Comparison of ENCODE assay signal across 8 cellular contexts in the genomic region with DNA sequence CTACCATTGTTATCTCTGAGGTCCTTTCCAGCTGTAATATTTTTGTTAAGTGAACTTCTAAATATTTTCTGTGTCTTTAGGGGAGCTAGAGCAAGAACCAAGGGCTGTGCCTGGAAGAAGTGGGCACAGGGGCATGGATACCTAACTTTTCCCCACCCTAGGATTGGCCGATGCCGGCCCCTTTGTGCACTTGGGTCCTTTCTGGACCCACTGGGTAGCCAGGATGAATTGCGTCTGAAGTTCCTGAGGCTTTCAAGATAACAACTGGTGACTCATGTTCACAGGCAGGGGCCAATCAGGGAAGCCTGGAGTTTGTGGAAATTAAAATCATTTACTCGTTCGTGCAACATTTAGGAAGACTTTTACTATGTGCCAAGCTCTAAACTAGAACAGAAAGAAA. TPM values are rescaled to one million over a fixed set of nuclear protein-coding genes. Genes with fewer than 3 reads are reported as not detected.
DNase-seq lines count a peak whose midpoint lies in the region; ATAC-seq and TF ChIP-seq lines count a peak whose summit lies in the region.

No MANE protein-coding gene starts in this region.

- DNase-seq in right cardiac atrium (peak in 1 of 3 donors; percentile 18), Right ventricle myocardium inferior (ENCODE audit: missing footprints) (no peak), lower lobe of right lung (no peak), iPS-NIHi7 (ENCODE audit: extremely low spot score) (no peak), globus pallidus (ENCODE audit: low spot score) (no peak), GDM1 (lab: John Stamatoyannopoulos, UW) (no peak)
- DNase-seq in activated naive CD8-positive, alpha-beta T cell treated with anti-CD3 and anti-CD28 coated beads, Interleukin-2, amount 10 ng/mL, durations not matched to agents 7 days and 5 days: no peak

- H3K4me1 ChIP-seq in right cardiac atrium (ENCODE audit: control insufficient read depth, insufficient read depth, low read length): peaks cover 4% of the 10 kb centered on the region
- peaks cover 34% of the 10 kb centered on the region for H3K4me1 ChIP-seq in lower lobe of right lung

- TF ChIP-seq CTCF in lower lobe of right lung (IDR thresholded peaks at IDR 0.05): no peak

- intact Hi-C loops in right cardiac atrium (cut with DNase I): no loop called here
- intact Hi-C loops in Right ventricle myocardium inferior (cut with DNase I): no loop called here
- intact Hi-C loops in lower lobe of right lung (cut with DNase I): no loop called here

- H3K27me3 ChIP-seq in right cardiac atrium (ENCODE audit: control insufficient read depth, insufficient read depth) (no peaks in the 10 kb centered on the region), lower lobe of right lung (ENCODE audit: low read depth) (no peaks in the 10 kb centered on the region)

- H3K4me1 Mint-ChIP-seq in activated naive CD8-positive, alpha-beta T cell treated with anti-CD3 and anti-CD28 coated beads, Interleukin-2, amount 10 ng/mL, durations not matched to agents 7 days and 5 days: peaks cover 8% of the 10 kb centered on the region

- no peak overlapping the region for H3K27ac Mint-ChIP-seq in activated naive CD8-positive, alpha-beta T cell treated with anti-CD3 and anti-CD28 coated beads, Interleukin-2, amount 10 ng/mL, durations not matched to agents 7 days and 5 days

- POLR2A ChIA-PET in activated naive CD8-positive, alpha-beta T cell treated with anti-CD3 and anti-CD28 coated beads, Interleukin-2, amount 10 ng/mL, durations not matched to agents 7 days and 5 days (lab: Charles Lee): no interaction called here

- no peaks in the 10 kb centered on the region for H3K27me3 Mint-ChIP-seq in activated naive CD8-positive, alpha-beta T cell treated with anti-CD3 and anti-CD28 coated beads, Interleukin-2, amount 10 ng/mL, durations not matched to agents 7 days and 5 days

- ATAC-seq in right cardiac atrium: no peak
- ATAC-seq in Right ventricle myocardium inferior: no peak
- no peak for ATAC-seq in activated naive CD8-positive, alpha-beta T cell treated with anti-CD3 and anti-CD28 coated beads, Interleukin-2, amount 10 ng/mL, durations not matched to agents 7 days and 5 days (ENCODE audit: low read depth)
- no peak for ATAC-seq in lower lobe of right lung
- ATAC-seq in HG03108 (IDR thresholded peaks at IDR 0.05; ENCODE audit: unreplicated experiment): no peak

- H3K36me3 Mint-ChIP-seq in activated naive CD8-positive, alpha-beta T cell treated with anti-CD3 and anti-CD28 coated beads, Interleukin-2, amount 10 ng/mL, durations not matched to agents 7 days and 5 days: peaks cover 4% of the 10 kb centered on the region

- H3K36me3 ChIP-seq in lower lobe of right lung: peaks cover 21% of the 10 kb centered on the region

- no peak overlapping the region for H3K27ac ChIP-seq in right cardiac atrium (ENCODE audit: low read length)
- no peak overlapping the region for H3K27ac ChIP-seq in lower lobe of right lung

- no peaks in the 10 kb centered on the region for H3K9me3 Mint-ChIP-seq in activated naive CD8-positive, alpha-beta T cell treated with anti-CD3 and anti-CD28 coated beads, Interleukin-2, amount 10 ng/mL, durations not matched to agents 7 days and 5 days

- H3K4me3 Mint-ChIP-seq in activated naive CD8-positive, alpha-beta T cell treated with anti-CD3 and anti-CD28 coated beads, Interleukin-2, amount 10 ng/mL, durations not matched to agents 7 days and 5 days: peak overlapping the region; percentile 94

- 55% methylated on average over 5 of the region's 5 CpGs for WGBS in right cardiac atrium

- no peaks in the 10 kb centered on the region for H3K9me3 ChIP-seq in right cardiac atrium (ENCODE audit: control insufficient read depth, low read length)
- no peaks in the 10 kb centered on the region for H3K9me3 ChIP-seq in lower lobe of right lung

- peak overlapping the region; percentile 96 for H3K4me3 ChIP-seq in right cardiac atrium (ENCODE audit: low read length)
- H3K4me3 ChIP-seq in lower lobe of right lung: peak overlapping the region; percentile 86

RNA-seq across cellular contexts. Expression of gene DPCD, which starts 0.8 kb away (rescaled TPM):
- total RNA-seq in right cardiac atrium: 10 to 100 TPM; 15.6 to 20.9 (median 18.9) TPM
- 29.8 TPM for polyA plus RNA-seq in right cardiac atrium
- total RNA-seq in Right ventricle myocardium inferior: 21.5 TPM
- 1 to 10 TPM; 4.0 to 5.5 TPM for total RNA-seq in activated naive CD8-positive, alpha-beta T cell treated with anti-CD3 and anti-CD28 coated beads, Interleukin-2, amount 10 ng/mL, durations not matched to agents 7 days and 5 days
- total RNA-seq in lower lobe of right lung: 12.9 TPM

RNA-seq across cellular contexts. Expression of gene POLL, which starts 0.8 kb away (rescaled TPM):
- 10 to 100 TPM; 13.9 to 27.4 (median 19.9) TPM for total RNA-seq in right cardiac atrium
- 15.3 TPM for polyA plus RNA-seq in right cardiac atrium
- total RNA-seq in Right ventricle myocardium inferior: 17.4 TPM
- total RNA-seq in activated naive CD8-positive, alpha-beta T cell treated with anti-CD3 and anti-CD28 coated beads, Interleukin-2, amount 10 ng/mL, durations not matched to agents 7 days and 5 days: 10 to 100 TPM; 34.9 to 37.7 TPM
- 36.9 TPM for total RNA-seq in lower lobe of right lung
